In genomic region chrX:130165181-130165702, GRCh38 we compare ENCODE assay signal across 8 cellular contexts. TPM values are rescaled to one million over a fixed set of nuclear protein-coding genes. Genes with fewer than 3 reads are reported as not detected.
DNase-seq lines count a peak whose midpoint lies in the region; ATAC-seq and TF ChIP-seq lines count a peak whose summit lies in the region.

No MANE protein-coding gene starts in this region.

- H3K4me1 Mint-ChIP-seq in memory B cell, result peaks cover 5% of the 10 kb centered on the region

- WGBS in tibial nerve, 2 donors, result 0 to 38% methylated on average over 2 to 23 of the region's 32 CpGs

- peak overlapping the region; percentile 98 for H3K4me3 Mint-ChIP-seq in memory B cell

- H3K36me3 Mint-ChIP-seq in memory B cell, result no peaks in the 10 kb centered on the region

- TF ChIP-seq CTCF in cardiac fibroblast (IDR thresholded peaks at IDR 0.05; ENCODE audit: low read depth, low read length) (no peak), tibial nerve (IDR thresholded peaks at IDR 0.05) (no peak)

- H3K9me3 Mint-ChIP-seq in memory B cell, result no peaks in the 10 kb centered on the region

- H3K27ac ChIP-seq in tibial nerve, result peak overlapping the region; percentile 77 to 90 (median 86)

- no peak for TF ChIP-seq POLR2A in tibial nerve (IDR thresholded peaks at IDR 0.05)

- peak overlapping the region; percentile 91 for H3K27ac Mint-ChIP-seq in memory B cell

- H3K36me3 ChIP-seq in ES-I3 (ENCODE audit: insufficient read depth, low read length), result no peaks in the 10 kb centered on the region
- no peaks in the 10 kb centered on the region for H3K36me3 ChIP-seq in tibial nerve

- H3K4me3 ChIP-seq in cardiac fibroblast (replicated peaks in 1 of 2; ENCODE audit: low read depth in 2 of 2, low read length in 2 of 2), result peak overlapping the region; percentile 66 to 72
- H3K4me3 ChIP-seq in tibial nerve, result peak overlapping the region; percentile 38 to 68 (median 53)

- peak overlapping the region; percentile 82 for H3K9ac ChIP-seq in ES-I3 (ENCODE audit: low read depth, low read length)

- H3K27me3 Mint-ChIP-seq in memory B cell, result no peaks in the 10 kb centered on the region

- no peak for TF ChIP-seq EP300 in tibial nerve (IDR thresholded peaks at IDR 0.05)

- intact Hi-C loops in sciatic nerve (cut with DNase I), result no loop called here

- H3K9me3 ChIP-seq in ES-I3 (ENCODE audit: control insufficient read depth, insufficient read depth, low read length) (no peaks in the 10 kb centered on the region), tibial nerve (no peaks in the 10 kb centered on the region)

- H3K27me3 ChIP-seq in tibial nerve, result no peaks in the 10 kb centered on the region

- DNase-seq in LHCN-M2 (ENCODE audit: low read depth) (peak; percentile 31), cardiac fibroblast (ENCODE audit: low read depth in 2 of 2) (peak in 1 of 2 donors; percentile 62), memory B cell (ENCODE audit: low spot score in 2 of 2) (no peak), tibial nerve (ENCODE audit: low spot score in 2 of 2) (peak in 1 of 2 donors; percentile 13), GDM1 (lab: John Stamatoyannopoulos, UW) (no peak), sciatic nerve (ENCODE audit: low spot score) (no peak)

- ATAC-seq in memory B cell (ENCODE audit: low read depth) (peak; percentile 47), sciatic nerve (no peak), GM19397 (IDR thresholded peaks at IDR 0.05; ENCODE audit: unreplicated experiment) (no peak)

- H3K4me1 ChIP-seq in ES-I3 (ENCODE audit: insufficient read depth, low read length) (peaks cover 6% of the 10 kb centered on the region; the same call in 1 of the 2 replicates), tibial nerve (peaks cover 0 to 20% (median 2%) of the 10 kb centered on the region in 4 donors)

RNA-seq across cellular contexts. Expression of gene AIFM1, which starts 0.4 kb away (rescaled TPM):
- 17.4 and 23.0 TPM in 2 replicates for total RNA-seq in LHCN-M2 (2014; rRNA removed)
- 25.1 TPM for polyA plus RNA-seq in LHCN-M2 (2012)
- total RNA-seq in tibial nerve, result 10 to 100 TPM; 12.0 to 18.4 (median 16.7) TPM
- total RNA-seq in sciatic nerve, result 15.7 TPM

RNA-seq across cellular contexts. Expression of gene RAB33A, which starts 6.5 kb away (rescaled TPM):
- total RNA-seq in LHCN-M2 (2014; rRNA removed) (0.71 TPM in 1 of 2 replicates, not detected in the other), tibial nerve (1 to 10 TPM in 1 of 4 donors, not detected in 3; 2.1 TPM), sciatic nerve (not detected)
- polyA plus RNA-seq in LHCN-M2 (2012), result 0.26 TPM

RNA-seq across cellular contexts. Expression of gene ELF4, which starts 54.9 kb away (rescaled TPM):
- total RNA-seq in LHCN-M2 (2014; rRNA removed) (14.2 and 14.7 TPM in 2 replicates), tibial nerve (10 to 100 TPM in 2 of 4 donors, 1 to 10 TPM in 2; 8.2 to 11.7 (median 10.2) TPM), sciatic nerve (15.3 TPM)
- 15.2 TPM for polyA plus RNA-seq in LHCN-M2 (2012)
